In the genomic region with DNA sequence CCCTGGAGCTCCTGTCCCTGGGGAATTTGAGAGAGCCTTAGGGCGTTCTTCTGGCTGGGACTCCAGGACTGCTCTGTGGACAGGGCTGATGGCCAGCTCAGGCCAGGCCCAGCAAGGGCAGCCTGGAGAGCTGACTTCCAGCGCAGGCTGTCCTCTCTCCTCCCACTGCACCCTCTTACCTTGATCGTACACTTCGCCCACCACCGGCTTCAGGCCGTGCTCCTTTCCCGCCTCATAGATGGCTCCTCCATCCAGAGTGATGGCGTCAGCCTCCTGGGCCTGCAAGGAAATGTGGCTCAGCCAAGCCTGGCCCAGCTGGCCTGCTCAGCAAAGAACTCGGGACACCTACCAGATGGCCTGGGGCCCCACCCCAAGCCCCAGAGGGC, we compare ENCODE assay signal across 1 cellular context.
TF ChIP-seq lines count a peak whose summit lies in the region.

No MANE protein-coding gene starts in this region.

TF ChIP-seq in GM12878, 131 proteins besides CTCF, POLR2A, EP300 and RAD21:
- TF ChIP-seq, protein P1, sequence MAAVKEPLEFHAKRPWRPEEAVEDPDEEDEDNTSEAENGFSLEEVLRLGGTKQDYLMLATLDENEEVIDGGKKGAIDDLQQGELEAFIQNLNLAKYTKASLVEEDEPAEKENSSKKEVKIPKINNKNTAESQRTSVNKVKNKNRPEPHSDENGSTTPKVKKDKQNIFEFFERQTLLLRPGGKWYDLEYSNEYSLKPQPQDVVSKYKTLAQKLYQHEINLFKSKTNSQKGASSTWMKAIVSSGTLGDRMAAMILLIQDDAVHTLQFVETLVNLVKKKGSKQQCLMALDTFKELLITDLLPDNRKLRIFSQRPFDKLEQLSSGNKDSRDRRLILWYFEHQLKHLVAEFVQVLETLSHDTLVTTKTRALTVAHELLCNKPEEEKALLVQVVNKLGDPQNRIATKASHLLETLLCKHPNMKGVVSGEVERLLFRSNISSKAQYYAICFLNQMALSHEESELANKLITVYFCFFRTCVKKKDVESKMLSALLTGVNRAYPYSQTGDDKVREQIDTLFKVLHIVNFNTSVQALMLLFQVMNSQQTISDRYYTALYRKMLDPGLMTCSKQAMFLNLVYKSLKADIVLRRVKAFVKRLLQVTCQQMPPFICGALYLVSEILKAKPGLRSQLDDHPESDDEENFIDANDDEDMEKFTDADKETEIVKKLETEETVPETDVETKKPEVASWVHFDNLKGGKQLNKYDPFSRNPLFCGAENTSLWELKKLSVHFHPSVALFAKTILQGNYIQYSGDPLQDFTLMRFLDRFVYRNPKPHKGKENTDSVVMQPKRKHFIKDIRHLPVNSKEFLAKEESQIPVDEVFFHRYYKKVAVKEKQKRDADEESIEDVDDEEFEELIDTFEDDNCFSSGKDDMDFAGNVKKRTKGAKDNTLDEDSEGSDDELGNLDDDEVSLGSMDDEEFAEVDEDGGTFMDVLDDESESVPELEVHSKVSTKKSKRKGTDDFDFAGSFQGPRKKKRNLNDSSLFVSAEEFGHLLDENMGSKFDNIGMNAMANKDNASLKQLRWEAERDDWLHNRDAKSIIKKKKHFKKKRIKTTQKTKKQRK (IDR thresholded peaks at IDR 0.05; ENCODE audit: low read depth, low read length): no peak
- peak; percentile 14 for TF ChIP-seq MEF2B (IDR thresholded peaks at IDR 0.05; ENCODE audit: partially characterized antibody, poor library complexity, severe bottlenecking)
TF ChIP-seq in GM12878: peak in this region for 1.
